Comparison of ENCODE assay signal across 24 cellular contexts in the genomic region with DNA sequence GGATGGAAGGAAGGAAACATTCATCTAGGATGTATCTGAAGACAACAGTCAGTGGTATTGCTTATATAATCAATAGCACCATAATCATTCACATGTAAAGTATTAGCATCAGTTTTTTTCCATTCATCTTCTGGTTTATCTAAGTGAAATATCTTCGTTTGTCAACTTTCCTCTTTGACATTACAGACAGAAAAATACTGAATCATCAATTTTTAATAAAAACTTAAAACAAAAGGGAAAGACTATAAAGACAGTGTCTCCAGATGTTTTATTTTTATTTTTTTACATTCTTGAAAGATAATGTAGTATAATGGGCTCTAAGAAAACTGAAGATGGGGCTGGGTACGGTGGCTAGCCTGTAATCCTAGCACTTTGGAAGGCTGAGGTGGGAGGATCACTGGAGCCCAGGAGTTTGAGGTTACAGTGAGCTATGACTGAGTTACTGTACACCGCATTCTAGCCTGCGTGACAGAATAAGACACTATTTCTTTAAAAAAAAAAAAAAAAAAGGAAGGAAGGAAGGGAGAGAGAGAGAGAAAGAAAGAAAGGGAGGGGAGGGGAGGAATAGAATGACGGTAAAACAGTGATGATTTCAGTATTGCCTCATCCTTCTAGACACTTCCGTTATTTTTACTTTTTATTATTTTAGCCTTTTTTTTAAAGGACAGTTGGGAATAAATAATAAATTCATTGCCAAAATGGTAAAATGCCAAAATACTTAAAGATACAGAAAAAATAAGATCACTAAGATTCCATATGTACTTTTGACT.
"Had no signal": no experiment of that assay in that cellular context is flagged by ENCODE, and none has a peak within 500 bp of the region (broad histone marks: within the 10 kb centered on the region; RNA-seq: fewer than 3 reads in every experiment).

No MANE protein-coding gene starts in this region.

- H3K4me3 ChIP-seq: adrenal gland, breast epithelium, lung, testis, uterus had no signal

- H3K9me3 Mint-ChIP-seq: neural crest cell; stimulated activated memory B cell treated with anti-CD40 and anti-IgM and Interleukin-4, amounts not matched to agents 10 μg/mL and 1 μg/mL and 100 μg/mL, for 72 hours; T-helper 2 cell treated with Interferon-gamma antibody and Interleukin-4, amounts not matched to agents 5 μg/mL and 100 μg/mL, for 36 hours had no signal

- H3K27ac Mint-ChIP-seq: activated naive CD8-positive, alpha-beta T cell; stimulated activated memory B cell treated with anti-CD40 and anti-IgM and Interleukin-4, amounts not matched to agents 10 μg/mL and 1 μg/mL and 100 μg/mL, for 72 hours; T-helper 2 cell treated with Interferon-gamma antibody and Interleukin-4, amounts not matched to agents 5 μg/mL and 100 μg/mL, for 36 hours had no signal

- ATAC-seq: foreskin keratinocyte; left colon; sciatic nerve; stimulated activated memory B cell treated with anti-CD40 and anti-IgM and Interleukin-4, amounts not matched to agents 10 μg/mL and 1 μg/mL and 100 μg/mL, for 72 hours had no signal

- H3K27me3 Mint-ChIP-seq: activated naive CD8-positive, alpha-beta T cell; naive B cell; stimulated activated memory B cell treated with anti-CD40 and anti-IgM and Interleukin-4, amounts not matched to agents 10 μg/mL and 1 μg/mL and 100 μg/mL, for 72 hours had no signal

- H3K9me3 ChIP-seq: adrenal gland, breast epithelium, testis, uterus had no signal

- DNase-seq: activated CD4-positive, alpha-beta T cell treated with anti-CD3 and anti-CD28 coated beads, Interleukin-2, amount 50 U/mL, for 1 hour; activated CD4-positive, CD25-positive, alpha-beta regulatory T cell treated with anti-CD3 and anti-CD28 coated beads, Interleukin-2, amount 50 U/mL, for 72 hours; activated T-cell treated with anti-CD3 and anti-CD28 coated beads, Interleukin-2, amount 50 U/mL, for 1 hour; adrenal gland; dermis blood vessel endothelial cell; effector CD8-positive, alpha-beta T cell; erythroblast; foreskin keratinocyte; left colon; naive B cell; occipital lobe; small intestine; stimulated activated CD4-positive, alpha-beta T cell treated with anti-CD3 and anti-CD28 coated beads, Interleukin-2, amount 100 ng/mL, for 24 hours; testis; trophoblast cell; uterus; WERI-Rb-1 had no signal

- H3K4me3 Mint-ChIP-seq: activated naive CD8-positive, alpha-beta T cell; naive B cell; neural crest cell; stimulated activated memory B cell treated with anti-CD40 and anti-IgM and Interleukin-4, amounts not matched to agents 10 μg/mL and 1 μg/mL and 100 μg/mL, for 72 hours; T-helper 2 cell treated with Interferon-gamma antibody and Interleukin-4, amounts not matched to agents 5 μg/mL and 100 μg/mL, for 36 hours had no signal

- H3K4me1 Mint-ChIP-seq: stimulated activated memory B cell treated with anti-CD40 and anti-IgM and Interleukin-4, amounts not matched to agents 10 μg/mL and 1 μg/mL and 100 μg/mL, for 72 hours had no signal
